In the genomic region with DNA sequence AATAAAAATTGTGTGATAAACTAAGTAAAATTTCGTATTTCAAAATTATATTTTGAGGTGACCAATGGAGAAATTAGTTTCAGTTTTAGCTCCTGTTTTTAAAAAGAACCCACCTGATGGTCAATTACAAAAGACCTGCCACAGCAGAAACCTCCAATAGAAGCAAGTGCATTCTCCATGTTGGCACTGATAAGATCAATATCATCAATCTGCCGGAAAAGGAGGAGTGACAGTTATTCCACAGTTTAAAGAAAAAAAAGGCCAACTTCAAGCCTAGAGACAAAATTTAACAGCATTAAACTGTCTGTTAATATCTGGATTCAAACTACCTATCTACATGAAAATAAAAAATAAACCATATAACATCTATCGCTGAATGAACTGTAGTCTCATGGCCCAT, we compare ENCODE assay signal across 9 cellular contexts.
"Had no signal": no experiment of that assay in that cellular context is flagged by ENCODE, and none has a peak within 500 bp of the region (broad histone marks: within the 10 kb centered on the region; RNA-seq: fewer than 3 reads in every experiment).

No MANE protein-coding gene starts in this region.

- H3K4me3 Mint-ChIP-seq: HFFc6, IgD-negative memory B cell had no signal

- H3K9me3 ChIP-seq: HAP-1 had no signal

- H3K27me3 Mint-ChIP-seq: IgD-negative memory B cell had no signal

- H3K27ac ChIP-seq: HL-60 had no signal

- DNase-seq: GOT3, H7, HFFc6, KG1 had no signal

- H3K4me3 ChIP-seq: HAP-1 had no signal

- ATAC-seq: HCT116, HepG2 had no signal

- H3K27ac Mint-ChIP-seq: HFFc6, IgD-negative memory B cell had no signal

- FAIRE-seq: HepG2 had no signal
